Comparison of ENCODE assay signal across 24 cellular contexts in genomic region chr22:44539467-44540063, GRCh38.
"Had no signal": no experiment of that assay in that cellular context is flagged by ENCODE, and none has a peak within 500 bp of the region (broad histone marks: within the 10 kb centered on the region; RNA-seq: fewer than 3 reads in every experiment).

No MANE protein-coding gene starts in this region.

- H3K36me3 Mint-ChIP-seq: natural killer cell treated with Interleukin-12 subunit alpha and Interleukin-12 subunit beta and Interleukin-15 and Interleukin-18, amount 100 ng/mL, for 72 hours; stimulated activated memory B cell treated with anti-CD40 and anti-IgM and Interleukin-4, amounts not matched to agents 10 μg/mL and 1 μg/mL and 100 μg/mL, for 72 hours had no signal

- H3K27me3 ChIP-seq: right lobe of liver, testis, upper lobe of left lung had no signal

- H3K9ac ChIP-seq: parathyroid adenoma had no signal

- FAIRE-seq: keratinocyte had no signal

- H3K27ac Mint-ChIP-seq: effector memory CD8-positive, alpha-beta T cell; natural killer cell treated with Interleukin-12 subunit alpha and Interleukin-12 subunit beta and Interleukin-15 and Interleukin-18, amount 100 ng/mL, for 72 hours; progenitor cell of endocrine pancreas; stimulated activated memory B cell treated with anti-CD40 and anti-IgM and Interleukin-4, amounts not matched to agents 10 μg/mL and 1 μg/mL and 100 μg/mL, for 72 hours had no signal

- H3K79me2 ChIP-seq: parathyroid adenoma had no signal

- H3K4me1 Mint-ChIP-seq: neural crest cell had no signal

- H3K9me3 ChIP-seq: gastrocnemius medialis, lower lobe of right lung, right lobe of liver, testis, tibial artery, upper lobe of left lung had no signal

- H3K4me3 Mint-ChIP-seq: effector memory CD8-positive, alpha-beta T cell; natural killer cell treated with Interleukin-12 subunit alpha and Interleukin-12 subunit beta and Interleukin-15 and Interleukin-18, amount 100 ng/mL, for 72 hours; neural crest cell; stimulated activated memory B cell treated with anti-CD40 and anti-IgM and Interleukin-4, amounts not matched to agents 10 μg/mL and 1 μg/mL and 100 μg/mL, for 72 hours had no signal

- H3K4me3 ChIP-seq: gastrocnemius medialis, lower lobe of right lung, right lobe of liver, testis, tibial artery, upper lobe of left lung had no signal

- DNase-seq: cerebellar nuclear complex; cortex of kidney; effector memory CD8-positive, alpha-beta T cell; foreskin fibroblast; gastrocnemius medialis; head of caudate nucleus; left ventricle myocardium superior; lower lobe of right lung; stimulated activated CD4-positive, alpha-beta T cell treated with anti-CD3 and anti-CD28 coated beads, Interleukin-2, amount 100 ng/mL, for 24 hours; stimulated activated CD4-positive, alpha-beta T cell treated with anti-CD3 and anti-CD28 coated beads, Interleukin-4, amount 100 ng/mL, for 24 hours; stimulated activated naive CD8-positive, alpha-beta T cell treated with anti-CD3 and anti-CD28 coated beads, Interleukin-15, Interleukin-2, amounts not matched to agents 100 U/mL and 50 U/mL, for 24 hours; substantia nigra; testis; upper lobe of left lung had no signal

- H3K4me1 ChIP-seq: gastrocnemius medialis, lower lobe of right lung, parathyroid adenoma, right lobe of liver, upper lobe of left lung had no signal

- ATAC-seq: effector memory CD8-positive, alpha-beta T cell; esophagus mucosa; gastrocnemius medialis; left ventricle myocardium superior; lower lobe of right lung; natural killer cell treated with Interleukin-12 subunit alpha and Interleukin-12 subunit beta and Interleukin-15 and Interleukin-18, amount 100 ng/mL, for 72 hours; right lobe of liver; stimulated activated memory B cell treated with anti-CD40 and anti-IgM and Interleukin-4, amounts not matched to agents 10 μg/mL and 1 μg/mL and 100 μg/mL, for 72 hours; stimulated activated naive CD8-positive, alpha-beta T cell treated with anti-CD3 and anti-CD28 coated beads, Interleukin-15, Interleukin-2, amounts not matched to agents 100 U/mL and 50 U/mL, for 24 hours had no signal

- H3K36me3 ChIP-seq: gastrocnemius medialis, lower lobe of right lung, right lobe of liver, tibial artery, upper lobe of left lung had no signal

- H3K27ac ChIP-seq: epithelial cell of prostate, gastrocnemius medialis, lower lobe of right lung, parathyroid adenoma, right lobe of liver, testis, tibial artery, upper lobe of left lung had no signal

- H2AFZ ChIP-seq: parathyroid adenoma had no signal
